In genomic region chr2:122166820-122167219, GRCh38 we compare ENCODE assay signal across 3 cellular contexts.
A peak's percentile ranks its signal among the peaks of the same experiment; 100 is the strongest.
TF ChIP-seq lines count a peak whose summit lies in the region.

No MANE protein-coding gene starts in this region.

TF ChIP-seq in SK-N-SH treated with all-trans-retinoic acid at 6 μM for 48 hours, 23 proteins besides CTCF, POLR2A, EP300 and RAD21 (continued from another document):
- TF ChIP-seq ZNF70 (CRISPR knock-in tag; IDR thresholded peaks at IDR 0.05) = peak; percentile 76

TF ChIP-seq in SK-N-SH, 30 proteins besides CTCF, POLR2A, EP300 and RAD21:
- TF ChIP-seq, protein P1, sequence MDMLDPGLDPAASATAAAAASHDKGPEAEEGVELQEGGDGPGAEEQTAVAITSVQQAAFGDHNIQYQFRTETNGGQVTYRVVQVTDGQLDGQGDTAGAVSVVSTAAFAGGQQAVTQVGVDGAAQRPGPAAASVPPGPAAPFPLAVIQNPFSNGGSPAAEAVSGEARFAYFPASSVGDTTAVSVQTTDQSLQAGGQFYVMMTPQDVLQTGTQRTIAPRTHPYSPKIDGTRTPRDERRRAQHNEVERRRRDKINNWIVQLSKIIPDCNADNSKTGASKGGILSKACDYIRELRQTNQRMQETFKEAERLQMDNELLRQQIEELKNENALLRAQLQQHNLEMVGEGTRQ (IDR thresholded peaks at IDR 0.05; ENCODE audit: borderline replicate concordance, low read depth, low read length) = no peak
- TF ChIP-seq FOSL2 (IDR thresholded peaks at IDR 0.05; ENCODE audit: borderline replicate concordance, low read depth) (no peak), ELF1 (IDR thresholded peaks at IDR 0.05) (no peak), FOXJ3 (CRISPR knock-in tag; IDR thresholded peaks at IDR 0.05) (no peak), PBX3 (IDR thresholded peaks at IDR 0.05) (no peak), RXRA (IDR thresholded peaks at IDR 0.05; ENCODE audit: borderline replicate concordance, low read depth) (no peak), USF1 (IDR thresholded peaks at IDR 0.05; ENCODE audit: borderline replicate concordance, low read depth) (no peak), MEF2A (IDR thresholded peaks at IDR 0.05; ENCODE audit: borderline replicate concordance, low read depth) (no peak), SMC3 (IDR thresholded peaks at IDR 0.05; ENCODE audit: low read depth, low read length) (no peak), RCOR1 (IDR thresholded peaks at IDR 0.05; ENCODE audit: low read length) (no peak), GABPA (IDR thresholded peaks at IDR 0.05; ENCODE audit: low read depth) (no peak), GATA2 (CRISPR knock-in tag; IDR thresholded peaks at IDR 0.05) (no peak)
- TF ChIP-seq, protein P2, sequence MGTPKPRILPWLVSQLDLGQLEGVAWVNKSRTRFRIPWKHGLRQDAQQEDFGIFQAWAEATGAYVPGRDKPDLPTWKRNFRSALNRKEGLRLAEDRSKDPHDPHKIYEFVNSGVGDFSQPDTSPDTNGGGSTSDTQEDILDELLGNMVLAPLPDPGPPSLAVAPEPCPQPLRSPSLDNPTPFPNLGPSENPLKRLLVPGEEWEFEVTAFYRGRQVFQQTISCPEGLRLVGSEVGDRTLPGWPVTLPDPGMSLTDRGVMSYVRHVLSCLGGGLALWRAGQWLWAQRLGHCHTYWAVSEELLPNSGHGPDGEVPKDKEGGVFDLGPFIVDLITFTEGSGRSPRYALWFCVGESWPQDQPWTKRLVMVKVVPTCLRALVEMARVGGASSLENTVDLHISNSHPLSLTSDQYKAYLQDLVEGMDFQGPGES (IDR thresholded peaks at IDR 0.05; ENCODE audit: low read depth, low read length) = no peak
TF ChIP-seq in SK-N-SH: peak in this region for 0.

TF ChIP-seq in GM12878, 131 proteins besides CTCF, POLR2A, EP300 and RAD21 (continued from another document):
- TF ChIP-seq ZNF274 (IDR thresholded peaks at IDR 0.05; ENCODE audit: insufficient read depth, insufficient read length) = no peak
- no peak for TF ChIP-seq CHD2 (IDR thresholded peaks at IDR 0.05; ENCODE audit: borderline replicate concordance, low read depth, low read length)
- no peak for TF ChIP-seq NBN (IDR thresholded peaks at IDR 0.05)
- peak; percentile 82 for TF ChIP-seq DPF2 (IDR thresholded peaks at IDR 0.05)
- no peak for TF ChIP-seq RB1 (IDR thresholded peaks at IDR 0.05; ENCODE audit: borderline replicate concordance)
- peak; percentile 80 for TF ChIP-seq PKNOX1 (IDR thresholded peaks at IDR 0.05)
- no peak for TF ChIP-seq FOS (IDR thresholded peaks at IDR 0.05; ENCODE audit: borderline replicate concordance, extremely low read depth, insufficient read length)
- no peak for TF ChIP-seq MEF2A (IDR thresholded peaks at IDR 0.05; ENCODE audit: insufficient read depth, low read depth, low read length)
- no peak for TF ChIP-seq CBFB (IDR thresholded peaks at IDR 0.05; ENCODE audit: low read depth)
- no peak for TF ChIP-seq E4F1 (IDR thresholded peaks at IDR 0.05; ENCODE audit: borderline replicate concordance, partially characterized antibody)
- TF ChIP-seq, protein P3, sequence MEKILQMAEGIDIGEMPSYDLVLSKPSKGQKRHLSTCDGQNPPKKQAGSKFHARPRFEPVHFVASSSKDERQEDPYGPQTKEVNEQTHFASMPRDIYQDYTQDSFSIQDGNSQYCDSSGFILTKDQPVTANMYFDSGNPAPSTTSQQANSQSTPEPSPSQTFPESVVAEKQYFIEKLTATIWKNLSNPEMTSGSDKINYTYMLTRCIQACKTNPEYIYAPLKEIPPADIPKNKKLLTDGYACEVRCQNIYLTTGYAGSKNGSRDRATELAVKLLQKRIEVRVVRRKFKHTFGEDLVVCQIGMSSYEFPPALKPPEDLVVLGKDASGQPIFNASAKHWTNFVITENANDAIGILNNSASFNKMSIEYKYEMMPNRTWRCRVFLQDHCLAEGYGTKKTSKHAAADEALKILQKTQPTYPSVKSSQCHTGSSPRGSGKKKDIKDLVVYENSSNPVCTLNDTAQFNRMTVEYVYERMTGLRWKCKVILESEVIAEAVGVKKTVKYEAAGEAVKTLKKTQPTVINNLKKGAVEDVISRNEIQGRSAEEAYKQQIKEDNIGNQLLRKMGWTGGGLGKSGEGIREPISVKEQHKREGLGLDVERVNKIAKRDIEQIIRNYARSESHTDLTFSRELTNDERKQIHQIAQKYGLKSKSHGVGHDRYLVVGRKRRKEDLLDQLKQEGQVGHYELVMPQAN (conservative IDR thresholded peaks at IDR 0.05) = no peak
- TF ChIP-seq RCOR1 (conservative IDR thresholded peaks at IDR 0.05; ENCODE audit: low read depth, low read length) = no peak
- no peak for TF ChIP-seq ZNF207 (IDR thresholded peaks at IDR 0.05; ENCODE audit: borderline replicate concordance)
- no peak for TF ChIP-seq TBL1XR1 (IDR thresholded peaks at IDR 0.05; ENCODE audit: low read depth, low read length)
- TF ChIP-seq POLR2AphosphoS5 (IDR thresholded peaks at IDR 0.05; ENCODE audit: low read length) = no peak
- TF ChIP-seq RAD51 (IDR thresholded peaks at IDR 0.05) = no peak
- TF ChIP-seq ATF7 (IDR thresholded peaks at IDR 0.05; ENCODE audit: low read depth) = peak; percentile 54
- TF ChIP-seq, protein P4, sequence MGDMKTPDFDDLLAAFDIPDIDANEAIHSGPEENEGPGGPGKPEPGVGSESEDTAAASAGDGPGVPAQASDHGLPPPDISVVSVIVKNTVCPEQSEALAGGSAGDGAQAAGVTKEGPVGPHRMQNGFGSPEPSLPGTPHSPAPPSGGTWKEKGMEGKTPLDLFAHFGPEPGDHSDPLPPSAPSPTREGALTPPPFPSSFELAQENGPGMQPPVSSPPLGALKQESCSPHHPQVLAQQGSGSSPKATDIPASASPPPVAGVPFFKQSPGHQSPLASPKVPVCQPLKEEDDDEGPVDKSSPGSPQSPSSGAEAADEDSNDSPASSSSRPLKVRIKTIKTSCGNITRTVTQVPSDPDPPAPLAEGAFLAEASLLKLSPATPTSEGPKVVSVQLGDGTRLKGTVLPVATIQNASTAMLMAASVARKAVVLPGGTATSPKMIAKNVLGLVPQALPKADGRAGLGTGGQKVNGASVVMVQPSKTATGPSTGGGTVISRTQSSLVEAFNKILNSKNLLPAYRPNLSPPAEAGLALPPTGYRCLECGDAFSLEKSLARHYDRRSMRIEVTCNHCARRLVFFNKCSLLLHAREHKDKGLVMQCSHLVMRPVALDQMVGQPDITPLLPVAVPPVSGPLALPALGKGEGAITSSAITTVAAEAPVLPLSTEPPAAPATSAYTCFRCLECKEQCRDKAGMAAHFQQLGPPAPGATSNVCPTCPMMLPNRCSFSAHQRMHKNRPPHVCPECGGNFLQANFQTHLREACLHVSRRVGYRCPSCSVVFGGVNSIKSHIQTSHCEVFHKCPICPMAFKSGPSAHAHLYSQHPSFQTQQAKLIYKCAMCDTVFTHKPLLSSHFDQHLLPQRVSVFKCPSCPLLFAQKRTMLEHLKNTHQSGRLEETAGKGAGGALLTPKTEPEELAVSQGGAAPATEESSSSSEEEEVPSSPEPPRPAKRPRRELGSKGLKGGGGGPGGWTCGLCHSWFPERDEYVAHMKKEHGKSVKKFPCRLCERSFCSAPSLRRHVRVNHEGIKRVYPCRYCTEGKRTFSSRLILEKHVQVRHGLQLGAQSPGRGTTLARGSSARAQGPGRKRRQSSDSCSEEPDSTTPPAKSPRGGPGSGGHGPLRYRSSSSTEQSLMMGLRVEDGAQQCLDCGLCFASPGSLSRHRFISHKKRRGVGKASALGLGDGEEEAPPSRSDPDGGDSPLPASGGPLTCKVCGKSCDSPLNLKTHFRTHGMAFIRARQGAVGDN (IDR thresholded peaks at IDR 0.05) = no peak
- no peak for TF ChIP-seq CEBPB (IDR thresholded peaks at IDR 0.05; ENCODE audit: borderline replicate concordance in 1 of 2, low read depth in 2 of 2, low read length in 2 of 2)
- no peak for TF ChIP-seq JUNB (IDR thresholded peaks at IDR 0.05)
- no peak for TF ChIP-seq KDM1A (IDR thresholded peaks at IDR 0.05; ENCODE audit: borderline replicate concordance)
- TF ChIP-seq BMI1 (IDR thresholded peaks at IDR 0.05; ENCODE audit: borderline replicate concordance) = 0 out of 2 replicates have a peak, but pooled peaks have one; percentile 33
- 0 out of 4 replicates have a peak, but pooled peaks of 1 of the 2 experiments have one; percentile 16 for TF ChIP-seq BHLHE40 (IDR thresholded peaks at IDR 0.05; ENCODE audit: borderline replicate concordance in 1 of 2, low read depth in 2 of 2, low read length in 1 of 2)
- TF ChIP-seq SMARCA5 (IDR thresholded peaks at IDR 0.05) = no peak
- TF ChIP-seq MTA2 (IDR thresholded peaks at IDR 0.05; ENCODE audit: low read depth) = peak; percentile 83
- TF ChIP-seq BACH1 (IDR thresholded peaks at IDR 0.05; ENCODE audit: borderline replicate concordance) = no peak
- TF ChIP-seq ETV6 (conservative IDR thresholded peaks at IDR 0.05 in 1 of 2, IDR thresholded peaks at IDR 0.05 in 1 of 2; ENCODE audit: borderline replicate concordance in 1 of 2, low read depth in 1 of 2) = no peak
- no peak for TF ChIP-seq WRNIP1 (IDR thresholded peaks at IDR 0.05; ENCODE audit: borderline replicate concordance, low read depth, low read length)
- TF ChIP-seq, protein P2 (IDR thresholded peaks at IDR 0.05) = no peak
- TF ChIP-seq TCF12 (IDR thresholded peaks at IDR 0.05; ENCODE audit: low read depth, low read length) = no peak
- TF ChIP-seq SRF (IDR thresholded peaks at IDR 0.05; ENCODE audit: low read depth in 2 of 2, low read length in 2 of 2) = no peak
- TF ChIP-seq IKZF1 (conservative IDR thresholded peaks at IDR 0.05) = peak; percentile 54; the same call in 1 of the 2 replicates
- TF ChIP-seq FOXM1 (IDR thresholded peaks at IDR 0.05; ENCODE audit: low read depth, low read length) = no peak
- TF ChIP-seq RBBP5 (conservative IDR thresholded peaks at IDR 0.05) = no peak
- no peak for TF ChIP-seq TAF1 (IDR thresholded peaks at IDR 0.05; ENCODE audit: borderline replicate concordance, low read depth, low read length)
- TF ChIP-seq ZNF622 (IDR thresholded peaks at IDR 0.05) = no peak
- peak; percentile 41 to 42; a peak in 3 of 4 replicates for TF ChIP-seq IKZF2 (IDR thresholded peaks at IDR 0.05)
- TF ChIP-seq PBX3 (IDR thresholded peaks at IDR 0.05; ENCODE audit: insufficient replicate concordance, low read depth, low read length) = peak; percentile 39
- TF ChIP-seq, protein P1 (IDR thresholded peaks at IDR 0.05; ENCODE audit: borderline replicate concordance, low read depth, low read length) = no peak
- TF ChIP-seq SUPT20H (IDR thresholded peaks at IDR 0.05; ENCODE audit: borderline replicate concordance, control insufficient read depth, low read depth, low read length) = no peak
- no peak for TF ChIP-seq ZNF384 (IDR thresholded peaks at IDR 0.05; ENCODE audit: borderline replicate concordance, low read depth, low read length)
- no peak for TF ChIP-seq ESRRA (IDR thresholded peaks at IDR 0.05; ENCODE audit: low read length)
